In the genomic region with DNA sequence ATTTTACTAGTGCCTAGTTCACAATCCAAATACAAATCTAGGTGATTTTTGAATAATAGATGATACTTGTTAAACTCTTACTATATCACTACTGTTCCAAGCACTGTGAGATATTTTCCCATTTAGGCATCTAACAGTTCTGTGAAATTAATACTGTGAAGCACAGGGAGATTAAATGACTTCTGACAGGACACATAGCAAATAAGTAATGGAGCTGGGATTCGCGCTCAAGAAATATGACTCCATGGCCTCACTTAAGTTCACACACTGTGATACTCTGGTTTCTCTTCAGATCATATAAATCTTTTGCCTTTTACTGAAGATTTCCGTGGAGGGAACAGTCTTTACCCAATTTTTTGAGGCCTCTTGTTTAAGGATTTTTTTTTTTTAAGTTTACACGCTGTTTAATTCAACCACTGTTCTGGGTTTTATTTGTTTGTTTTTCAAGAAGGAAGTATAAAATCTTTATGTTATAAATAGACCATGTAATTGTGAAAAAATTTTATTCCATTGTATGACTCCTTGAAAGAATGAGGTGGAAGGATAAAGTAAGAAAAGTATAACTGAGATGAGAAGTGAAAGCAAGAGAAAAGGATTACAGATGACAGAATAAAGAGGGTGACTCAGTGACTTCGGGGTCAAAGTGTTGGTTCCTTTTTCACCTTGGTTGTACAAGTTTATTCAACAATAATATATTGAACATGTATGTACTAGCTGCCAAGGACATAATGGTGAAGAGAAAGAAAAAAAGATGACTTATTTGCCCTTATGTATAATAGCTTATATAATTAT, we compare ENCODE assay signal across 18 cellular contexts. TPM values are rescaled to one million over a fixed set of nuclear protein-coding genes. Genes with fewer than 3 reads are reported as not detected.
DNase-seq lines count a peak whose midpoint lies in the region; ATAC-seq and TF ChIP-seq lines count a peak whose summit lies in the region.
"Had no signal": no experiment of that assay in that cellular context is flagged by ENCODE, and none has a peak within 500 bp of the region (broad histone marks: within the 10 kb centered on the region; RNA-seq: fewer than 3 reads in every experiment).

No MANE protein-coding gene starts in this region.

- no peaks in the 10 kb centered on the region for H3K79me2 ChIP-seq in smooth muscle cell (ENCODE audit: low read depth)

- no peaks in the 10 kb centered on the region for H4K20me1 ChIP-seq in smooth muscle cell (ENCODE audit: low read depth)

- no peak overlapping the region for H3K27ac ChIP-seq in smooth muscle cell (ENCODE audit: low read depth)
- H3K27ac ChIP-seq: ascending aorta, esophagus squamous epithelium, SK-N-MC had no signal

- peak; percentile 30 for DNase-seq in DMS53 (lab: John Stamatoyannopoulos, UW)
- DNase-seq in DMS53 treated with DMSO at 0.1 percent for 48 hours (lab: John Stamatoyannopoulos, UW; ENCODE audit: unreplicated experiment), result no peak
- DNase-seq in NCI-H524 treated with DMSO at 0.1 percent for 48 hours (lab: John Stamatoyannopoulos, UW), result peak; percentile 2
- no peak for DNase-seq in smooth muscle cell (lab: John Stamatoyannopoulos, UW; ENCODE audit: unreplicated experiment)
- DNase-seq: 8988T; activated CD8-positive, alpha-beta memory T cell treated with anti-CD3 and anti-CD28 coated beads for 24 hours; activated effector memory CD4-positive, alpha-beta T cell treated with Interleukin-2 at 50 U/mL for 16 hours; esophagus squamous epithelium; NCI-H1694; retina; stimulated activated CD4-positive, alpha-beta T cell treated with anti-CD3 and anti-CD28 coated beads, Interleukin-4, amount 100 ng/mL, for 4 hours; trophoblast cell had no signal

- no peak for TF ChIP-seq CTCF in smooth muscle cell (IDR thresholded peaks at IDR 0.05; ENCODE audit: borderline replicate concordance, insufficient read depth, poor library complexity, severe bottlenecking)

- peaks cover 13% of the 10 kb centered on the region for H3K4me1 ChIP-seq in endocrine pancreas (ENCODE audit: control insufficient read depth, insufficient read depth, low read length)
- no peaks in the 10 kb centered on the region for H3K4me1 ChIP-seq in skeletal muscle satellite cell (ENCODE audit: control insufficient read depth, insufficient read depth, low read length)
- no peaks in the 10 kb centered on the region for H3K4me1 ChIP-seq in smooth muscle cell (ENCODE audit: low read depth)
- H3K4me1 ChIP-seq: ascending aorta had no signal

- H3K9ac ChIP-seq in endocrine pancreas (ENCODE audit: control insufficient read depth, insufficient read depth, low read length) (no peak overlapping the region), skeletal muscle satellite cell (ENCODE audit: low read depth, low read length) (no peak overlapping the region), smooth muscle cell (ENCODE audit: low read depth) (no peak overlapping the region)

- H2AFZ ChIP-seq in smooth muscle cell (ENCODE audit: low read depth), result no peak overlapping the region

- H3K27me3 ChIP-seq in endocrine pancreas (ENCODE audit: control insufficient read depth, insufficient read depth, low read length) (no peaks in the 10 kb centered on the region), skeletal muscle satellite cell (ENCODE audit: control insufficient read depth, insufficient read depth, low read length) (no peaks in the 10 kb centered on the region), smooth muscle cell (ENCODE audit: low read depth) (no peaks in the 10 kb centered on the region)
- H3K27me3 ChIP-seq: ascending aorta had no signal

- ATAC-seq in GM19328 (IDR thresholded peaks at IDR 0.05; ENCODE audit: unreplicated experiment) (no peak), GM19455 (IDR thresholded peaks at IDR 0.05; ENCODE audit: unreplicated experiment) (no peak)

- H3K4me3 ChIP-seq in endocrine pancreas (ENCODE audit: control insufficient read depth, insufficient read depth, low read length) (peak overlapping the region; percentile 34), skeletal muscle satellite cell (ENCODE audit: low read length) (no peak overlapping the region), smooth muscle cell (no peak overlapping the region)
- H3K4me3 ChIP-seq: ascending aorta, esophagus squamous epithelium, SK-N-MC had no signal

- 89% methylated on average over 5 of the region's 5 CpGs for WGBS in smooth muscle cell (ENCODE audit: low lambda C conversion rate)

- peak overlapping the region; percentile 31 for H3K4me2 ChIP-seq in skeletal muscle satellite cell (ENCODE audit: low read length)
- H3K4me2 ChIP-seq in smooth muscle cell, result no peak overlapping the region

- H3K36me3 ChIP-seq in endocrine pancreas (ENCODE audit: control insufficient read depth, insufficient read depth, low read length), result no peaks in the 10 kb centered on the region
- no peaks in the 10 kb centered on the region for H3K36me3 ChIP-seq in skeletal muscle satellite cell (ENCODE audit: insufficient read depth, low read length)
- H3K36me3 ChIP-seq in smooth muscle cell (ENCODE audit: low read depth), result no peaks in the 10 kb centered on the region
- H3K36me3 ChIP-seq: ascending aorta, esophagus squamous epithelium had no signal

- H3K9me3 ChIP-seq in endocrine pancreas (ENCODE audit: control insufficient read depth, low read length) (no peaks in the 10 kb centered on the region), skeletal muscle satellite cell (replicated peaks; ENCODE audit: low read length) (no peaks in the 10 kb centered on the region), smooth muscle cell (replicated peaks; ENCODE audit: low read depth) (no peaks in the 10 kb centered on the region)
- H3K9me3 ChIP-seq: ascending aorta, esophagus squamous epithelium had no signal

- no peaks in the 10 kb centered on the region for H3F3A ChIP-seq in smooth muscle cell (ENCODE audit: low read depth)

RNA-seq across cellular contexts. Expression of a gene that starts 30.2 kb away (rescaled TPM):
- total RNA-seq in skeletal muscle satellite cell (2012; rRNA removed), result 15.9 and 17.7 TPM in 2 replicates
- total RNA-seq in smooth muscle cell, result 9.0 and 12.5 TPM in 2 replicates
- polyA plus RNA-seq in smooth muscle cell, result 10.2 and 11.6 TPM in 2 replicates

RNA-seq across cellular contexts. Expression of a gene that starts 51.8 kb away (rescaled TPM):
- total RNA-seq in skeletal muscle satellite cell (2012; rRNA removed), result 3.5 and 5.9 TPM in 2 replicates
- total RNA-seq in smooth muscle cell, result 7.4 and 8.6 TPM in 2 replicates
- 2.4 and 7.6 TPM in 2 replicates for polyA plus RNA-seq in smooth muscle cell

Comparison
In these comparisons a context has a peak if more than half of its experiments do, and no peak if none do; other contexts are left out.
1. DNase-seq: peak in DMS53 (single experiment) and NCI-H524 treated with DMSO at 0.1 percent for 48 hours (single experiment); none in DMS53 treated with DMSO at 0.1 percent for 48 hours (single experiment) and smooth muscle cell (single experiment).